In the genomic region with DNA sequence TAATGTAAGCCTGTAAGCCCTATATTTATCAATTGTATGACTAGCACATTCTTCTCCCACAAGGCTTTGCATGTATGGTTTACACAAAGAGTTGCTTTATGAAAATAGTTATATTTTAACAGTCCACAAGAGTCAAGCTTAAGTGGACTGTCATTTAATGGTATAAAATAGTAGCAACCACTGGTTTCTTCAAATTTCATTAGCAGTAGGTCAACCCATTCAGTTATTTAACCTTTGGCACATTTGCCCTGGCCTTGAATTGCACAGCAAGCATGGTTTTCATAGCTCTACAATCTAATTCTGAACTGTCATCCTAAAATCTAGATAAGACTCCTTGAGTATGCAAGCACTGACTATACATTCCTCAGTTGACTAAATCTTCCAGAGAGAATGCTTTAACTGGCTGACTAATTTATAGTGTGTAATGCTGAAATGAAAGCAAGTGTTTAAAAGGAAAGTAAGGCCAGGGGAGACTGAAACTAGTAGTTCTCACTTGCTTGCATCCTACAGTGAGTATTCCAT, we compare ENCODE assay signal across 9 cellular contexts. TPM values are rescaled to one million over a fixed set of nuclear protein-coding genes. Genes with fewer than 3 reads are reported as not detected.
DNase-seq lines count a peak whose midpoint lies in the region; ATAC-seq and TF ChIP-seq lines count a peak whose summit lies in the region.
"Had no signal": no experiment of that assay in that cellular context is flagged by ENCODE, and none has a peak within 500 bp of the region (broad histone marks: within the 10 kb centered on the region; RNA-seq: fewer than 3 reads in every experiment).

No MANE protein-coding gene starts in this region.

- peak overlapping the region; percentile 95 for H3K4me3 Mint-ChIP-seq in activated CD4-positive, alpha-beta T cell treated with anti-CD3 and anti-CD28 coated beads, Interleukin-2, amount 10 ng/mL, durations not matched to agents 24 days and 14 days
- peak overlapping the region; percentile 88 for H3K4me3 Mint-ChIP-seq in activated CD8-positive, alpha-beta T cell treated with anti-CD3 and anti-CD28 coated beads for 36 hours
- H3K4me3 Mint-ChIP-seq in naive thymus-derived CD4-positive, alpha-beta T cell = peak overlapping the region; percentile 92 to 100 (median 98)

- H3K9me3 Mint-ChIP-seq in activated CD4-positive, alpha-beta T cell treated with anti-CD3 and anti-CD28 coated beads, Interleukin-2, amount 10 ng/mL, durations not matched to agents 24 days and 14 days = peaks cover 4% of the 10 kb centered on the region
- H3K9me3 Mint-ChIP-seq in activated CD8-positive, alpha-beta T cell treated with anti-CD3 and anti-CD28 coated beads for 36 hours = no peaks in the 10 kb centered on the region
- peaks cover 0 to 7% (median 0%) of the 10 kb centered on the region in 11 donors for H3K9me3 Mint-ChIP-seq in naive thymus-derived CD4-positive, alpha-beta T cell

- no peak for TF ChIP-seq CTCF in activated CD8-positive, alpha-beta T cell treated with anti-CD3 and anti-CD28 coated beads for 36 hours (IDR thresholded peaks at IDR 0.05)

- H3K27ac Mint-ChIP-seq in activated CD4-positive, alpha-beta T cell treated with anti-CD3 and anti-CD28 coated beads, Interleukin-2, amount 10 ng/mL, durations not matched to agents 24 days and 14 days = peak overlapping the region; percentile 96
- H3K27ac Mint-ChIP-seq in activated CD8-positive, alpha-beta T cell treated with anti-CD3 and anti-CD28 coated beads for 36 hours = peak overlapping the region; percentile 89
- peak overlapping the region in 8 of 9 donors; percentile 22 to 98 (median 73) for H3K27ac Mint-ChIP-seq in naive thymus-derived CD4-positive, alpha-beta T cell

- DNase-seq in activated CD4-positive, alpha-beta T cell treated with anti-CD3 and anti-CD28 coated beads, Interleukin-2, amount 10 ng/mL, durations not matched to agents 24 days and 14 days = peak; percentile 61
- DNase-seq in activated CD4-positive, alpha-beta T cell treated with anti-CD3 and anti-CD28 coated beads for 1 hour = no peak
- DNase-seq in activated CD8-positive, alpha-beta T cell treated with anti-CD3 and anti-CD28 coated beads for 36 hours = no peak
- peak in 2 of 9 donors; percentile 9 to 20 for DNase-seq in naive thymus-derived CD4-positive, alpha-beta T cell
- DNase-seq in Ammon's horn (ENCODE audit: low spot score) (no peak), hypothalamus (lab: John Stamatoyannopoulos, UW) (no peak), anterior cingulate cortex (lab: John Stamatoyannopoulos, UW) (no peak)

- peaks cover 0 to 28% of the 10 kb centered on the region in 2 donors for H3K4me1 ChIP-seq in naive thymus-derived CD4-positive, alpha-beta T cell (ENCODE audit: control insufficient read depth in 2 of 2, insufficient read depth in 2 of 2, low read length in 2 of 2)
- H3K4me1 ChIP-seq: BLaER1 had no signal

- intact Hi-C loops in activated CD4-positive, alpha-beta T cell treated with anti-CD3 and anti-CD28 coated beads, Interleukin-2, amount 10 ng/mL, durations not matched to agents 24 days and 14 days (cut with micrococcal nuclease) = loop anchor here (1.0 to 10.0 kb wide), 12 partner anchors 9 to 995 kb away; a partner anchor contains a TSS
- intact Hi-C loops in activated CD8-positive, alpha-beta T cell treated with anti-CD3 and anti-CD28 coated beads for 36 hours (cut with micrococcal nuclease) = no loop called here
- intact Hi-C loops in naive thymus-derived CD4-positive, alpha-beta T cell (cut with micrococcal nuclease) = loop anchor here (1.0 to 5.0 kb wide), 7 partner anchors 8 to 995 kb away; a partner anchor contains a TSS

- peaks cover 0 to 6% (median 0%) of the 10 kb centered on the region in 3 experiments for H3K36me3 ChIP-seq in naive thymus-derived CD4-positive, alpha-beta T cell (ENCODE audit: control insufficient read depth in 2 of 3, insufficient read depth in 3 of 3, low read length in 3 of 3)
- H3K36me3 ChIP-seq: BLaER1 had no signal

- peak; percentile 70 for ATAC-seq in HG02938 (IDR thresholded peaks at IDR 0.05; ENCODE audit: unreplicated experiment)
- peak; percentile 56 for ATAC-seq in activated CD8-positive, alpha-beta T cell treated with anti-CD3 and anti-CD28 coated beads for 36 hours
- ATAC-seq in naive thymus-derived CD4-positive, alpha-beta T cell = no peak

- H3K4me3 ChIP-seq in naive thymus-derived CD4-positive, alpha-beta T cell (ENCODE audit: low read length) = peak overlapping the region; percentile 53
- H3K4me3 ChIP-seq: BLaER1 had no signal

- H3K36me3 Mint-ChIP-seq in activated CD4-positive, alpha-beta T cell treated with anti-CD3 and anti-CD28 coated beads, Interleukin-2, amount 10 ng/mL, durations not matched to agents 24 days and 14 days (ENCODE audit: low read depth) = peaks cover 63% of the 10 kb centered on the region
- H3K36me3 Mint-ChIP-seq in activated CD8-positive, alpha-beta T cell treated with anti-CD3 and anti-CD28 coated beads for 36 hours (ENCODE audit: low read depth) = peaks cover 29% of the 10 kb centered on the region
- peaks cover 0 to 76% (median 23%) of the 10 kb centered on the region in 5 donors for H3K36me3 Mint-ChIP-seq in naive thymus-derived CD4-positive, alpha-beta T cell

- no peaks in the 10 kb centered on the region for H3K9me3 ChIP-seq in naive thymus-derived CD4-positive, alpha-beta T cell (ENCODE audit: control insufficient read depth in 2 of 3, low read length in 3 of 3)

- H3K4me1 Mint-ChIP-seq in activated CD4-positive, alpha-beta T cell treated with anti-CD3 and anti-CD28 coated beads, Interleukin-2, amount 10 ng/mL, durations not matched to agents 24 days and 14 days = peaks cover 60% of the 10 kb centered on the region
- H3K4me1 Mint-ChIP-seq in activated CD8-positive, alpha-beta T cell treated with anti-CD3 and anti-CD28 coated beads for 36 hours (ENCODE audit: low read depth) = peaks cover 52% of the 10 kb centered on the region
- peaks cover 30 to 75% (median 65%) of the 10 kb centered on the region in 7 donors for H3K4me1 Mint-ChIP-seq in naive thymus-derived CD4-positive, alpha-beta T cell

- peak overlapping the region; percentile 9 for H3K27ac ChIP-seq in naive thymus-derived CD4-positive, alpha-beta T cell (ENCODE audit: low read depth, low read length)
- H3K27ac ChIP-seq: BLaER1 had no signal

- H3K27me3 ChIP-seq in naive thymus-derived CD4-positive, alpha-beta T cell (ENCODE audit: control insufficient read depth in 2 of 2, insufficient read depth in 2 of 2, low read length in 2 of 2) = no peaks in the 10 kb centered on the region

- POLR2A ChIA-PET in activated CD8-positive, alpha-beta T cell treated with anti-CD3 and anti-CD28 coated beads for 36 hours (lab: Charles Lee) = interaction anchor here (1.1 to 5.9 kb wide), 3 partner anchors 12 to 49 kb away, joined by 3 to 65 read pairs (median 3); no protein-coding TSS in a partner anchor
- POLR2A ChIA-PET in naive thymus-derived CD4-positive, alpha-beta T cell (lab: Charles Lee) = interaction anchor here (1.4 to 6.2 kb wide), 4 partner anchors 10 to 60 kb away, joined by 3 to 68 read pairs (median 11); no protein-coding TSS in a partner anchor

- CTCF ChIA-PET in activated CD8-positive, alpha-beta T cell treated with anti-CD3 and anti-CD28 coated beads for 36 hours (lab: Charles Lee) = interaction anchor here (0.8 to 4.8 kb wide), 3 partner anchors 12 to 118 kb away, joined by 3 to 26 read pairs (median 4); no protein-coding TSS in a partner anchor
- CTCF ChIA-PET in naive thymus-derived CD4-positive, alpha-beta T cell (lab: Charles Lee) = no interaction called here

- H3K27me3 Mint-ChIP-seq in activated CD4-positive, alpha-beta T cell treated with anti-CD3 and anti-CD28 coated beads, Interleukin-2, amount 10 ng/mL, durations not matched to agents 24 days and 14 days = no peaks in the 10 kb centered on the region
- H3K27me3 Mint-ChIP-seq in activated CD8-positive, alpha-beta T cell treated with anti-CD3 and anti-CD28 coated beads for 36 hours = no peaks in the 10 kb centered on the region
- peaks cover 0 to 5% (median 0%) of the 10 kb centered on the region in 5 donors for H3K27me3 Mint-ChIP-seq in naive thymus-derived CD4-positive, alpha-beta T cell

RNA-seq across cellular contexts. Expression of a gene that starts 1.8 kb away (rescaled TPM):
- total RNA-seq in activated CD4-positive, alpha-beta T cell treated with anti-CD3 and anti-CD28 coated beads, Interleukin-2, amount 10 ng/mL, durations not matched to agents 24 days and 14 days = 65.4 and 68.0 TPM in 2 replicates
- total RNA-seq in activated CD8-positive, alpha-beta T cell treated with anti-CD3 and anti-CD28 coated beads for 36 hours = 10 to 100 TPM; 25.9 to 26.4 TPM
- 100 to 1,000 TPM in 1 of 5 experiments, 10 to 100 TPM in 4; 35.7 to 188 (median 41.6) TPM for total RNA-seq in naive thymus-derived CD4-positive, alpha-beta T cell
- 10 to 100 TPM; 77.4 to 88.9 TPM for polyA plus RNA-seq in naive thymus-derived CD4-positive, alpha-beta T cell
